ENCODE assay signal across 29 cellular contexts in genomic region chr10:91700273-91700672, GRCh38.
DNase-seq lines count a peak whose midpoint lies in the region; ATAC-seq and TF ChIP-seq lines count a peak whose summit lies in the region.
"Had no signal": no experiment of that assay in that cellular context is flagged by ENCODE, and none has a peak within 500 bp of the region (broad histone marks: within the 10 kb centered on the region; RNA-seq: fewer than 3 reads in every experiment).

No MANE protein-coding gene starts in this region.

- no peaks in the 10 kb centered on the region for H3K9me3 ChIP-seq in right lobe of liver
- no peaks in the 10 kb centered on the region for H3K9me3 ChIP-seq in spleen
- H3K9me3 ChIP-seq in vagina, result no peaks in the 10 kb centered on the region
- H3K9me3 ChIP-seq: BE2C, HAP-1, prostate gland, sigmoid colon, SJCRH30 had no signal

- TF ChIP-seq POLR2A in right lobe of liver (IDR thresholded peaks at IDR 0.05) (no peak), spleen (IDR thresholded peaks at IDR 0.05) (no peak), vagina (IDR thresholded peaks at IDR 0.05) (no peak)

- no peak overlapping the region for H3K4me3 ChIP-seq in right lobe of liver
- no peak overlapping the region for H3K4me3 ChIP-seq in spleen
- no peak overlapping the region for H3K4me3 ChIP-seq in vagina
- H3K4me3 ChIP-seq: GM12878, HAP-1, prostate gland, sigmoid colon, SJCRH30 had no signal

- peaks cover 0 to 25% (median 4%) of the 10 kb centered on the region in 4 donors for H3K4me1 ChIP-seq in right lobe of liver
- H3K4me1 ChIP-seq in spleen, result no peaks in the 10 kb centered on the region
- H3K4me1 ChIP-seq in vagina, result peaks cover 5% of the 10 kb centered on the region
- H3K4me1 ChIP-seq: BE2C, HAP-1, prostate gland, sigmoid colon, SJCRH30 had no signal

- H3K36me3 ChIP-seq in right lobe of liver (no peaks in the 10 kb centered on the region), spleen (no peaks in the 10 kb centered on the region), vagina (no peaks in the 10 kb centered on the region)
- H3K36me3 ChIP-seq: BE2C, HAP-1, prostate gland, sigmoid colon, SJCRH30 had no signal

- intact Hi-C loops in right lobe of liver (cut with DNase I) (no loop called here), spleen (cut with DNase I; ENCODE audit: low total_unique reads) (no loop called here), vagina (cut with DNase I) (no loop called here)

- peak; percentile 40 to 88 (median 54) for ATAC-seq in right lobe of liver
- ATAC-seq: activated naive CD4-positive, alpha-beta T cell treated with anti-CD3 and anti-CD28 coated beads, Interleukin-2, amount 50 U/mL, for 72 hours; GM12878; left ventricle myocardium superior; T-cell; WTC11 had no signal

- peak; percentile 11 for DNase-seq in AG08395 (ENCODE audit: low spot score)
- peak; percentile 38 for DNase-seq in M059J (ENCODE audit: low read depth)
- peak; percentile 49 for DNase-seq in astrocyte of the hippocampus (ENCODE audit: low read depth, low spot score)
- peak in 2 of 3 donors; percentile 39 to 51 for DNase-seq in right lobe of liver
- no peak for DNase-seq in NAMALWA (ENCODE audit: low spot score)
- DNase-seq in NCI-H524 (lab: John Stamatoyannopoulos, UW), result no peak
- no peak for DNase-seq in spleen
- DNase-seq in vagina (ENCODE audit: extremely low spot score in 2 of 2), result no peak
- DNase-seq: activated CD4-positive, alpha-beta T cell treated with anti-CD3 and anti-CD28 coated beads, Interleukin-2, amount 10 ng/mL, durations not matched to agents 24 days and 14 days; activated effector memory CD4-positive, alpha-beta T cell treated with Interleukin-2 at 50 U/mL for 16 hours; activated T-cell treated with anti-CD3 and anti-CD28 coated beads, Interleukin-2, amount 50 U/mL, for 1 hour; BE2C; DMS 273 treated with DMSO at 0.1 percent for 48 hours; left ventricle myocardium superior; NCI-H1436 treated with DMSO at 0.1 percent for 48 hours; NCI-H2081 treated with DMSO at 0.1 percent for 48 hours; NCI-H2227 treated with DMSO at 0.1 percent for 48 hours; NCI-H748 treated with DMSO at 0.1 percent for 48 hours; sigmoid colon; SJCRH30; stimulated activated CD4-positive, alpha-beta T cell treated with anti-CD3 and anti-CD28 coated beads, Interleukin-15, amount 100 ng/mL, for 24 hours; stimulated activated CD4-positive, alpha-beta T cell treated with anti-CD3 and anti-CD28 coated beads, Interleukin-4, amount 100 ng/mL, for 4 hours; T-cell; trophoblast cell had no signal

- no peaks in the 10 kb centered on the region for H3K27me3 ChIP-seq in right lobe of liver
- H3K27me3 ChIP-seq in spleen (replicated peaks in 1 of 7), result no peaks in the 10 kb centered on the region
- no peaks in the 10 kb centered on the region for H3K27me3 ChIP-seq in vagina
- H3K27me3 ChIP-seq: BE2C, sigmoid colon, SJCRH30 had no signal

- TF ChIP-seq CTCF in right lobe of liver (IDR thresholded peaks at IDR 0.05), result no peak
- no peak for TF ChIP-seq CTCF in spleen (IDR thresholded peaks at IDR 0.05 in 8 of 11, conservative IDR thresholded peaks at IDR 0.05 in 3 of 11)
- TF ChIP-seq CTCF in vagina (IDR thresholded peaks at IDR 0.05), result no peak

- 25% methylated on average over 5 of the region's 5 CpGs for WGBS in right lobe of liver (ENCODE audit: insufficient coverage, low coverage, low lambda C conversion rate, missing lambda C conversion rate)
- 61 to 85% (median 70%) methylated on average over 5 of the region's 5 CpGs for WGBS in spleen, 5 donors

- no peak overlapping the region for H3K27ac ChIP-seq in right lobe of liver
- H3K27ac ChIP-seq in spleen, result no peak overlapping the region
- H3K27ac ChIP-seq in vagina, result no peak overlapping the region
- H3K27ac ChIP-seq: prostate gland, sigmoid colon, SJCRH30 had no signal

Comparison
In these comparisons a context has a peak if more than half of its experiments do, and no peak if none do; other contexts are left out.
1. DNase-seq: peak in AG08395 (single experiment), M059J (single experiment), astrocyte of the hippocampus (single experiment) and right lobe of liver (2 of 3); none in NAMALWA (single experiment), NCI-H524 (0 of 2), spleen (single experiment) and vagina (0 of 2).